ENCODE assay signal across 8 cellular contexts in the genomic region with DNA sequence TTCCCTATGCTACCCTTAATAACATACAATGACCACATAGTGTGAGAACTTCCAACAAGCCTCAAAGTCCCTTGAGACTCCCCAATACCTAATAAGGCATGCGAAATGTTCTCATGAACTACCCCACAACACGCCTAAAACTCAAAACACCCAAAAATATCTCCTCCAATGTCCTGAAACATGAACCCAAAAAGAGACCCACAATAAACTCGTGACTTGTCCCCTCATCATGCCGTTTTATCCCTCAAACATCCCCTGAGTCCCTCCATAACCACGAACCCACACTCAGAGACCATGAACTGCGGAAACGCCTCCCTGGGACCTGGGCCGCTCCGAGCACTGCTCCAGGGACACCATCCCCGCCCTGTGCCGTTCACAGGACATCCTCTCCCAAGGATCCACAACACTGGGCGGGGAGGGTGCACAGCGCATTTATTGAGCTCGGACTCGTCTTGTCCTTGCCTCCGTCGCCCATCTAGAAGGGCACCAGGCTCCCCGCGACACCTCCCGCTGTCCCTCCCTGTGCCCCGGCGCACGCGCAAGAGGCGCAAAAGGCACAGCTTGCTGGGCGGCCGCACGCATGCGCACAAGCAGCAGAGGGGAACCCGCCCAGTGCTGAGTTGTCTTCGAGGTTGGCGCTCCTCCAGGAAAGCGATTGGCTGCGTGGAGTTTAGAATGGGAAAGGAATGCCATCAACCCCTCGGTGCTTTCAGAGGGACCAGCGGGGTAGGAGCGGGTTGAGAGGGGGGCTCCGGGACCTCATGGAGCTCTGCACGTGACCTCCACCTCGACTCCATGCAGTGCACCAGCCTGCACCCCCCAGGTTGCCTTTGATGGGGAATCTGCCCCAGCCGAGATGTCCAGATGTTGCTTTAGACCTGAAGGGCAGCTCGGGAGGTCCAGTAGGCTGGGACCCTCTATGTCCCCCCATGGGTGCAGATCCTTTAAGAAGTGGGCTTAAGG. TPM values are rescaled to one million over a fixed set of nuclear protein-coding genes. Genes with fewer than 3 reads are reported as not detected.
DNase-seq lines count a peak whose midpoint lies in the region; ATAC-seq, FAIRE-seq and TF ChIP-seq lines count a peak whose summit lies in the region.

No MANE protein-coding gene starts in this region.

- H3K27ac Mint-ChIP-seq in IgD-negative memory B cell: peak overlapping the region; percentile 34 to 91 (median 57)

- H3K4me1 ChIP-seq in heart left ventricle: peaks cover 0 to 38% (median 12%) of the 10 kb centered on the region in 12 donors

- peak overlapping the region; percentile 70 to 94 (median 90) for H3K4me3 Mint-ChIP-seq in IgD-negative memory B cell

- peak; percentile 96 for FAIRE-seq in urothelium cell line (lab: Jason Lieb, UNC)

- intact Hi-C loops in heart left ventricle (cut with DNase I): loop anchor here in 1 of 10 donors (1.0 kb wide), 1 partner anchor 17 kb away; no protein-coding TSS in a partner anchor

- ATAC-seq in GM19025 (IDR thresholded peaks at IDR 0.05; ENCODE audit: low read depth, unreplicated experiment) (peak; percentile 70), heart left ventricle (peak; percentile 92 to 96 (median 94))

- H3K4me1 Mint-ChIP-seq in IgD-negative memory B cell: peaks cover 9 to 13% (median 11%) of the 10 kb centered on the region in 3 donors

- 7 to 8% (median 7%) methylated on average over 31 to 42 of the region's 42 CpGs for WGBS in heart left ventricle, 4 donors

- DNase-seq in AG09319 (ENCODE audit: extremely low read depth, low read depth): peak; percentile 81
- peak; percentile 23 to 75 for DNase-seq in SW 1271 (lab: John Stamatoyannopoulos, UW)
- peak; percentile 68 for DNase-seq in activated naive CD8-positive, alpha-beta T cell treated with anti-CD3 and anti-CD28 coated beads, Interleukin-2, amount 50 U/mL, for 16 hours (ENCODE audit: low read depth, low spot score)
- peak; percentile 94 to 97 (median 97) for DNase-seq in heart left ventricle
- DNase-seq in renal cortical epithelial cell (ENCODE audit: low read depth): peak; percentile 77
- DNase-seq in urothelium cell line (ENCODE audit: low spot score): peak; percentile 97

- H3K9me3 ChIP-seq in heart left ventricle: no peaks in the 10 kb centered on the region

- H3K27me3 ChIP-seq in heart left ventricle: no peaks in the 10 kb centered on the region

- TF ChIP-seq CTCF in AG09319 (IDR thresholded peaks at IDR 0.05; ENCODE audit: low read depth, low read length) (no peak), heart left ventricle (IDR thresholded peaks at IDR 0.05) (no peak)

- no peaks in the 10 kb centered on the region for H3K27me3 Mint-ChIP-seq in IgD-negative memory B cell

- TF ChIP-seq POLR2A in heart left ventricle (IDR thresholded peaks at IDR 0.05): peak; percentile 35 to 95

- H3K36me3 Mint-ChIP-seq in IgD-negative memory B cell: no peaks in the 10 kb centered on the region

- H3K36me3 ChIP-seq in heart left ventricle: no peaks in the 10 kb centered on the region

- no peaks in the 10 kb centered on the region for H3K9me3 Mint-ChIP-seq in IgD-negative memory B cell

- peak overlapping the region; percentile 67 to 94 (median 90) for H3K27ac ChIP-seq in heart left ventricle

- H3K4me3 ChIP-seq in heart left ventricle: peak overlapping the region; percentile 4 to 68 (median 58)

RNA-seq across cellular contexts. Expression of a gene that starts 8.8 kb away (rescaled TPM):
- not detected for polyA plus RNA-seq in IgD-negative memory B cell
- 1 to 10 TPM in 2 of 9 donors, under 1 TPM in 4, not detected in 3; 0.37 to 2.5 (median 0.80) TPM for total RNA-seq in heart left ventricle
- 1 to 10 TPM in 1 of 2 donors, under 1 TPM in 1; 0.98 to 1.1 TPM for polyA plus RNA-seq in heart left ventricle
- total RNA-seq in renal cortical epithelial cell: not detected in 2 replicates

RNA-seq across cellular contexts. Expression of a gene that starts 10.5 kb away (rescaled TPM):
- polyA plus RNA-seq in IgD-negative memory B cell: not detected
- 10 to 100 TPM in 3 of 9 donors, 1 to 10 TPM in 6; 2.2 to 15.1 (median 6.0) TPM for total RNA-seq in heart left ventricle
- 10 to 100 TPM in 1 of 2 donors, 1 to 10 TPM in 1; 4.2 to 14.2 TPM for polyA plus RNA-seq in heart left ventricle
- not detected in 2 replicates for total RNA-seq in renal cortical epithelial cell

RNA-seq across cellular contexts. Expression of a gene that starts 14.2 kb away (rescaled TPM):
- polyA plus RNA-seq in IgD-negative memory B cell (7.1 TPM), heart left ventricle (100 to 1,000 TPM; 129 to 439 TPM)
- total RNA-seq in heart left ventricle (100 to 1,000 TPM; 261 to 631 (median 412) TPM), renal cortical epithelial cell (not detected in 2 replicates)

RNA-seq across cellular contexts. Expression of a gene that starts 18.7 kb away (rescaled TPM):
- polyA plus RNA-seq in IgD-negative memory B cell (4.2 TPM), heart left ventricle (not detected)
- total RNA-seq in heart left ventricle (under 1 TPM in 3 of 9 donors, not detected in 6; 0.21 to 0.52 (median 0.28) TPM), renal cortical epithelial cell (not detected in 2 replicates)

RNA-seq across cellular contexts. Expression of a gene that starts 30.2 kb away (rescaled TPM):
- polyA plus RNA-seq in IgD-negative memory B cell (417 TPM), heart left ventricle (10 to 100 TPM; 31.0 to 59.2 TPM)
- total RNA-seq in heart left ventricle (10 to 100 TPM; 15.3 to 87.9 (median 19.5) TPM), renal cortical epithelial cell (7.2 and 10.1 TPM in 2 replicates)

Comparison
In these comparisons a context has a peak if more than half of its experiments do, and no peak if none do; other contexts are left out.
1. Peak in every context shown above with its lines: DNase-seq, ATAC-seq, H3K4me3 ChIP-seq and H3K27ac ChIP-seq.
2. RNA of a gene that starts 14.2 kb away (total RNA-seq): 261 to 631 TPM in heart left ventricle; not detected in renal cortical epithelial cell; every median in the first group is over 100 times any median in the second.